Comparison of ENCODE assay signal across 1 cellular context in genomic region chr17:49454050-49454449, GRCh38.
A peak's percentile ranks its signal among the peaks of the same experiment; 100 is the strongest.
TF ChIP-seq lines count a peak whose summit lies in the region.

No MANE protein-coding gene starts in this region.

TF ChIP-seq in HepG2, 621 proteins besides CTCF, POLR2A, EP300 and RAD21 (continued from another document):
- TF ChIP-seq IRF9 (CRISPR knock-in tag; IDR thresholded peaks at IDR 0.05; ENCODE audit: borderline replicate concordance) = peak; percentile 33; the same call in 1 of the 2 replicates
- TF ChIP-seq SRF (IDR thresholded peaks at IDR 0.05; ENCODE audit: low read depth, low read length) = no peak
- TF ChIP-seq SIX1 (CRISPR knock-in tag; IDR thresholded peaks at IDR 0.05; ENCODE audit: borderline replicate concordance) = no peak
- no peak for TF ChIP-seq GATAD1 (CRISPR knock-in tag; IDR thresholded peaks at IDR 0.05)
- TF ChIP-seq ZNF274 (CRISPR knock-in tag; IDR thresholded peaks at IDR 0.05) = 0 out of 2 replicates have a peak, but pooled peaks have one; percentile 49
- no peak for TF ChIP-seq NKX3-1 (CRISPR knock-in tag; IDR thresholded peaks at IDR 0.05)
- TF ChIP-seq ZNF674 (CRISPR knock-in tag; IDR thresholded peaks at IDR 0.05; ENCODE audit: low read depth) = no peak
- no peak for TF ChIP-seq ZNF570 (CRISPR knock-in tag; IDR thresholded peaks at IDR 0.05; ENCODE audit: borderline replicate concordance)
- TF ChIP-seq ZNF556 (CRISPR knock-in tag; IDR thresholded peaks at IDR 0.05; ENCODE audit: borderline replicate concordance) = 0 out of 2 replicates have a peak, but pooled peaks have one; percentile 44
- TF ChIP-seq GABPB1 (CRISPR knock-in tag; IDR thresholded peaks at IDR 0.05) = peak; percentile 14; the same call in 1 of the 2 replicates
- TF ChIP-seq KDM4B (CRISPR knock-in tag; IDR thresholded peaks at IDR 0.05) = no peak
- TF ChIP-seq TAF1 (CRISPR knock-in tag; IDR thresholded peaks at IDR 0.05) = peak; percentile 30; the same call in 1 of the 2 replicates
- TF ChIP-seq MAX (IDR thresholded peaks at IDR 0.05) = peak; percentile 45; the same call in 1 of the 2 replicates
- no peak for TF ChIP-seq TBX3 (IDR thresholded peaks at IDR 0.05; ENCODE audit: borderline replicate concordance)
- no peak for TF ChIP-seq ZNF746 (CRISPR knock-in tag; IDR thresholded peaks at IDR 0.05)
- peak; percentile 44; the same call in 1 of the 2 replicates for TF ChIP-seq POLR2G (IDR thresholded peaks at IDR 0.05; ENCODE audit: low read depth, low read length)
- TF ChIP-seq ZSCAN30 (CRISPR knock-in tag; IDR thresholded peaks at IDR 0.05) = no peak
- 0 out of 2 replicates have a peak, but pooled peaks have one; percentile 44 for TF ChIP-seq ZFP1 (CRISPR knock-in tag; IDR thresholded peaks at IDR 0.05)
- TF ChIP-seq XRCC5 (optimal IDR thresholded peaks at IDR 0.05; ENCODE audit: low read length) = peak; percentile 86
- peak; percentile 22; the same call in 1 of the 2 replicates for TF ChIP-seq NR2C2 (CRISPR knock-in tag; IDR thresholded peaks at IDR 0.05; ENCODE audit: borderline replicate concordance)
- peak; percentile 59; the same call in 1 of the 2 replicates for TF ChIP-seq SOX13 (IDR thresholded peaks at IDR 0.05)
- peak in 1 of 2 experiments; percentile 94; a peak in 2 of 4 replicates for TF ChIP-seq SOX13 (CRISPR knock-in tag; conservative IDR thresholded peaks at IDR 0.05 in 1 of 2, IDR thresholded peaks at IDR 0.05 in 1 of 2)
